Comparison of ENCODE assay signal across 8 cellular contexts in genomic region chr12:52691076-52691764, GRCh38. TPM values are rescaled to one million over a fixed set of nuclear protein-coding genes. Genes with fewer than 3 reads are reported as not detected.
DNase-seq lines count a peak whose midpoint lies in the region; ATAC-seq and TF ChIP-seq lines count a peak whose summit lies in the region.

No MANE protein-coding gene starts in this region.

- H3K27ac Mint-ChIP-seq in T-helper 1 cell treated with Interleukin-12 subunit alpha and Interleukin-12 subunit beta and Interleukin-4 antibody, amounts not matched to agents 30 μg/mL and 1 μg/mL, for 36 hours = peak overlapping the region; percentile 27
- H3K27ac Mint-ChIP-seq in brain (peak overlapping the region in 4 of 5 experiments; percentile 5 to 29 (median 12)), HFFc6 (no peak overlapping the region)

- H3K9me3 ChIP-seq in muscle layer of colon (ENCODE audit: low read length) = no peaks in the 10 kb centered on the region

- no peak overlapping the region for H3K27ac ChIP-seq in muscle layer of colon (ENCODE audit: low read depth, low read length)

- TF ChIP-seq CTCF in brain (conservative IDR thresholded peaks at IDR 0.05) (no peak), HFFc6 (IDR thresholded peaks at IDR 0.05) (no peak)

- ATAC-seq in HG02884 (IDR thresholded peaks at IDR 0.05; ENCODE audit: unreplicated experiment) (no peak), GM18511 (IDR thresholded peaks at IDR 0.05; ENCODE audit: unreplicated experiment) (no peak)

- H3K27me3 ChIP-seq in muscle layer of colon (ENCODE audit: control insufficient read depth in 1 of 2, insufficient read depth in 2 of 2, low read length in 2 of 2) = peaks cover 15 to 32% of the 10 kb centered on the region in 2 donors

- H3K36me3 Mint-ChIP-seq in T-helper 1 cell treated with Interleukin-12 subunit alpha and Interleukin-12 subunit beta and Interleukin-4 antibody, amounts not matched to agents 30 μg/mL and 1 μg/mL, for 36 hours (ENCODE audit: low read depth) = no peaks in the 10 kb centered on the region
- H3K36me3 Mint-ChIP-seq in brain (no peaks in the 10 kb centered on the region), HFFc6 (ENCODE audit: low read depth) (no peaks in the 10 kb centered on the region)

- no peaks in the 10 kb centered on the region for H3K36me3 ChIP-seq in muscle layer of colon (ENCODE audit: insufficient read depth, low read length)

- H3K27me3 Mint-ChIP-seq in T-helper 1 cell treated with Interleukin-12 subunit alpha and Interleukin-12 subunit beta and Interleukin-4 antibody, amounts not matched to agents 30 μg/mL and 1 μg/mL, for 36 hours (ENCODE audit: low read depth) = peaks cover 73% of the 10 kb centered on the region
- H3K27me3 Mint-ChIP-seq in brain = peaks cover 38% of the 10 kb centered on the region
- peaks cover 65% of the 10 kb centered on the region for H3K27me3 Mint-ChIP-seq in HFFc6 (ENCODE audit: insufficient read depth)

- no peak overlapping the region for H3K9ac ChIP-seq in muscle layer of colon (ENCODE audit: low read length)

- peak overlapping the region; percentile 5 to 21 for H3K4me3 ChIP-seq in muscle layer of colon (ENCODE audit: low read depth in 1 of 2, low read length in 2 of 2)

- DNase-seq in Daoy (ENCODE audit: low read depth) (peak; percentile 41), HFFc6 (no peak)
- DNase-seq in stimulated activated naive CD4-positive, alpha-beta T cell treated with Interleukin-2 at 50 U/mL for 16 hours (lab: John Stamatoyannopoulos, UW) = peak; percentile 35

- H3K4me1 ChIP-seq in muscle layer of colon (ENCODE audit: insufficient read depth, low read length) = no peaks in the 10 kb centered on the region

- no peaks in the 10 kb centered on the region for H3K9me3 Mint-ChIP-seq in T-helper 1 cell treated with Interleukin-12 subunit alpha and Interleukin-12 subunit beta and Interleukin-4 antibody, amounts not matched to agents 30 μg/mL and 1 μg/mL, for 36 hours
- H3K9me3 Mint-ChIP-seq in brain (peaks cover 0 to 3% (median 0%) of the 10 kb centered on the region in 5 experiments), HFFc6 (no peaks in the 10 kb centered on the region)

- peaks cover 10% of the 10 kb centered on the region for H3K4me1 Mint-ChIP-seq in T-helper 1 cell treated with Interleukin-12 subunit alpha and Interleukin-12 subunit beta and Interleukin-4 antibody, amounts not matched to agents 30 μg/mL and 1 μg/mL, for 36 hours (ENCODE audit: low read depth)
- peaks cover 15% of the 10 kb centered on the region for H3K4me1 Mint-ChIP-seq in brain
- no peaks in the 10 kb centered on the region for H3K4me1 Mint-ChIP-seq in HFFc6 (ENCODE audit: low read depth)

- H3K4me3 Mint-ChIP-seq in T-helper 1 cell treated with Interleukin-12 subunit alpha and Interleukin-12 subunit beta and Interleukin-4 antibody, amounts not matched to agents 30 μg/mL and 1 μg/mL, for 36 hours = peak overlapping the region; percentile 82
- H3K4me3 Mint-ChIP-seq in brain (peak overlapping the region; percentile 74 to 82 (median 77)), HFFc6 (no peak overlapping the region)

RNA-seq across cellular contexts. Expression of gene KRT1, which starts 11.0 kb away (rescaled TPM):
- not detected in 2 replicates for total RNA-seq in Daoy (2014; rRNA removed; shearing (Covaris generic))
- polyA plus RNA-seq in brain (ENCODE audit: insufficient read depth, low read depth, low replicate concordance) = not detected
- not detected for total RNA-seq in HFFc6 (2021; fragmentation: NEBNext Ultra II Directional; extraction: Animal tissue kit (Norgen Biotek cat#: 25700))

RNA-seq across cellular contexts. Expression of gene KRT77, which starts 12.1 kb away (rescaled TPM):
- total RNA-seq in Daoy (2014; rRNA removed; shearing (Covaris generic)) = not detected in 2 replicates
- not detected for polyA plus RNA-seq in brain (ENCODE audit: insufficient read depth, low read depth, low replicate concordance)
- total RNA-seq in HFFc6 (2021; fragmentation: NEBNext Ultra II Directional; extraction: Animal tissue kit (Norgen Biotek cat#: 25700)) = not detected

RNA-seq across cellular contexts. Expression of gene KRT2, which starts 39.2 kb away (rescaled TPM):
- 0.03 and 0.40 TPM in 2 replicates for total RNA-seq in Daoy (2014; rRNA removed; shearing (Covaris generic))
- polyA plus RNA-seq in brain (ENCODE audit: insufficient read depth, low read depth, low replicate concordance) = not detected
- not detected for total RNA-seq in HFFc6 (2021; fragmentation: NEBNext Ultra II Directional; extraction: Animal tissue kit (Norgen Biotek cat#: 25700))
